ENCODE assay signal across 25 cellular contexts in the genomic region with DNA sequence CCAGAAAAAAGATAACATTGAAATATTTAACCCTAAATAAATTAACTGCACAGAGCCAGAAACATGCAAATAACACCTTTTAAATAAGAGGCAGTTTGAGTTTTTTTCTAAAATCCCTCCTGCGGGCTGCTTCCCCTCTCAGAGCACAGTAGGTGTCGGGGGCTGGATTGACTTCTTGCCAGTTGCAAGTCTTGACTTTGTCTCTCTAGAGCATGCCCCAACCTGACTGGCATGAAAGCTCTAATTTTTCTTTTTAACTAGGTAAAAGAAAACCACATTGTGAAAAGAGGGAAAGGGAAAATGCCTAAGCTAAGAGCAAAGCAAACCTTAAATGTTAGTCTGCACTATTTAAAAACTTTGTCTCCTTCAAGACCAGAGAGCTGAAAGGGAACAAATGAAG. TPM values are rescaled to one million over a fixed set of nuclear protein-coding genes. Genes with fewer than 3 reads are reported as not detected.
DNase-seq lines count a peak whose midpoint lies in the region; FAIRE-seq and TF ChIP-seq lines count a peak whose summit lies in the region.
"Had no signal": no experiment of that assay in that cellular context is flagged by ENCODE, and none has a peak within 500 bp of the region (broad histone marks: within the 10 kb centered on the region; RNA-seq: fewer than 3 reads in every experiment).

No MANE protein-coding gene starts in this region.

- WGBS in stomach, 5 donors, result 69 to 84% (median 76%) methylated on average over 2 of the region's 2 CpGs

- H4K20me1 ChIP-seq in keratinocyte (ENCODE audit: control insufficient read depth, extremely low read depth, insufficient read depth, low read length), result no peaks in the 10 kb centered on the region
- H4K20me1 ChIP-seq: BLaER1 treated with 17β-estradiol and CSF1 and Interleukin-3, amounts not matched to agents 10 nM and 100 nM had no signal

- H3K27ac Mint-ChIP-seq in chondrocyte (ENCODE audit: unreplicated experiment), result peak overlapping the region; percentile 49
- H3K27ac Mint-ChIP-seq: CD4-positive, alpha-beta memory T cell; IgD-negative memory B cell had no signal

- peak overlapping the region; percentile 98 for H2AFZ ChIP-seq in keratinocyte (ENCODE audit: control insufficient read depth, low read length)
- H2AFZ ChIP-seq: GM23248, PC-9 had no signal

- H3K4me1 Mint-ChIP-seq in chondrocyte (ENCODE audit: low read depth), result peaks cover 15% of the 10 kb centered on the region
- H3K4me1 Mint-ChIP-seq: CD4-positive, alpha-beta memory T cell had no signal

- TF ChIP-seq CTCF in chondrocyte (IDR thresholded peaks at IDR 0.05) (no peak), keratinocyte (optimal IDR thresholded peaks at IDR 0.05 in 1 of 3, IDR thresholded peaks at IDR 0.05 in 1 of 3, conservative IDR thresholded peaks at IDR 0.05 in 1 of 3; ENCODE audit: extremely low read depth in 1 of 3, insufficient read depth in 2 of 3, low read length in 3 of 3) (no peak), stomach (IDR thresholded peaks at IDR 0.05) (no peak)

- peaks cover 19% of the 10 kb centered on the region for H3K4me1 ChIP-seq in keratinocyte (ENCODE audit: control insufficient read depth, extremely low read depth, insufficient read depth, low read length)
- peaks cover 0 to 7% (median 2%) of the 10 kb centered on the region in 4 donors for H3K4me1 ChIP-seq in stomach
- H3K4me1 ChIP-seq: BLaER1 treated with 17β-estradiol and CSF1 and Interleukin-3, amounts not matched to agents 10 nM and 100 nM had no signal

- intact Hi-C loops in stomach (cut with DNase I; ENCODE audit: low total_unique reads), result no loop called here

- H3K36me3 ChIP-seq in keratinocyte (ENCODE audit: control insufficient read depth in 2 of 2, extremely low read depth in 1 of 2, insufficient read depth in 2 of 2, low read length in 2 of 2), result no peaks in the 10 kb centered on the region
- no peaks in the 10 kb centered on the region for H3K36me3 ChIP-seq in stomach
- H3K36me3 ChIP-seq: BLaER1 treated with 17β-estradiol and CSF1 and Interleukin-3, amounts not matched to agents 10 nM and 100 nM had no signal

- no peaks in the 10 kb centered on the region for H3K9me3 Mint-ChIP-seq in chondrocyte (ENCODE audit: low read depth)
- H3K9me3 Mint-ChIP-seq: H9 had no signal

- H3K79me2 ChIP-seq in keratinocyte (ENCODE audit: control insufficient read depth, insufficient read depth, low read length), result peaks cover 2% of the 10 kb centered on the region

- no peak for FAIRE-seq in keratinocyte (lab: Jason Lieb, UNC)
- FAIRE-seq: G401.6 had no signal

- TF ChIP-seq POLR2A in stomach (IDR thresholded peaks at IDR 0.05), result no peak

- DNase-seq in H4 (ENCODE audit: low spot score), result peak; percentile 1
- DNase-seq in NCI-H2171 treated with DMSO at 0.1 percent for 48 hours (lab: John Stamatoyannopoulos, UW), result peak; percentile 27
- no peak for DNase-seq in chondrocyte (ENCODE audit: low spot score)
- no peak for DNase-seq in keratinocyte (ENCODE audit: low read depth, low spot score)
- no peak for DNase-seq in stomach
- DNase-seq in stimulated activated naive CD4-positive, alpha-beta T cell (lab: John Stamatoyannopoulos, UW), result no peak
- no peak for DNase-seq in SKM-1 (lab: John Stamatoyannopoulos, UW; ENCODE audit: unreplicated experiment)
- DNase-seq: Caco-2; CD4-positive, alpha-beta memory T cell; GM23248; H9; NCI-H1092 treated with DMSO at 0.1 percent for 48 hours; NCI-H146; NCI-H1930; NCI-H2227 treated with DMSO at 0.1 percent for 48 hours; NCI-H526 treated with DMSO at 0.1 percent for 48 hours; PC-9; RPMI8226; SIG-M5; SW 1271 had no signal

- H3K9me3 ChIP-seq in keratinocyte (ENCODE audit: control insufficient read depth, low read depth, low read length) (no peaks in the 10 kb centered on the region), stomach (no peaks in the 10 kb centered on the region)
- H3K9me3 ChIP-seq: BLaER1 treated with 17β-estradiol and CSF1 and Interleukin-3, amounts not matched to agents 10 nM and 100 nM; Caco-2 had no signal

- H3K9me1 ChIP-seq in keratinocyte (ENCODE audit: control insufficient read depth, extremely low read depth, insufficient read depth, low read length), result no peaks in the 10 kb centered on the region

- H3K27me3 Mint-ChIP-seq in chondrocyte (ENCODE audit: low read depth), result no peaks in the 10 kb centered on the region

- no peaks in the 10 kb centered on the region for H3K27me3 ChIP-seq in keratinocyte (ENCODE audit: control insufficient read depth, extremely low read depth, insufficient read depth, low read length)
- H3K27me3 ChIP-seq in stomach, result peaks cover 0 to 16% (median 0%) of the 10 kb centered on the region in 3 donors
- H3K27me3 ChIP-seq: BLaER1 treated with 17β-estradiol and CSF1 and Interleukin-3, amounts not matched to agents 10 nM and 100 nM had no signal

- peak overlapping the region; percentile 70 for H3K4me2 ChIP-seq in keratinocyte (ENCODE audit: control insufficient read depth, extremely low read depth, insufficient read depth, low read depth, low read length)
- H3K4me2 ChIP-seq: BLaER1 treated with 17β-estradiol and CSF1 and Interleukin-3, amounts not matched to agents 10 nM and 100 nM; KMS-11; PC-9 had no signal

- dilution Hi-C loops in keratinocyte (cut with MboI; ENCODE audit: extremely low pct_ligation_motif_present, low sequenced_read_pairs), result no loop called here

- no peak overlapping the region for H3K4me3 Mint-ChIP-seq in chondrocyte (ENCODE audit: unreplicated experiment)
- H3K4me3 Mint-ChIP-seq: CD4-positive, alpha-beta memory T cell; H9 had no signal

- peak overlapping the region; percentile 53 for H3K9ac ChIP-seq in keratinocyte (ENCODE audit: control insufficient read depth, extremely low read depth, insufficient read depth, low read length)
- H3K9ac ChIP-seq: BLaER1 treated with 17β-estradiol and CSF1 and Interleukin-3, amounts not matched to agents 10 nM and 100 nM; GM23248; KMS-11 had no signal

- H3K36me3 Mint-ChIP-seq in chondrocyte (ENCODE audit: low read depth), result no peaks in the 10 kb centered on the region
- H3K36me3 Mint-ChIP-seq: CD4-positive, alpha-beta memory T cell had no signal

- no peak for TF ChIP-seq EP300 in stomach (IDR thresholded peaks at IDR 0.05)

- peak overlapping the region; percentile 45 for H3K27ac ChIP-seq in keratinocyte (ENCODE audit: control insufficient read depth, insufficient read depth, low read length)
- no peak overlapping the region for H3K27ac ChIP-seq in stomach
- H3K27ac ChIP-seq: BLaER1 treated with 17β-estradiol and CSF1 and Interleukin-3, amounts not matched to agents 10 nM and 100 nM; GM23248; KMS-11; PC-9; SK-N-MC had no signal

- H3K4me3 ChIP-seq in keratinocyte (ENCODE audit: control insufficient read depth in 2 of 3, extremely low read depth in 1 of 3, insufficient read depth in 2 of 3, low read depth in 1 of 3, low read length in 3 of 3), result peak overlapping the region in 2 of 3 experiments; percentile 41 to 57
- H3K4me3 ChIP-seq in stomach, result no peak overlapping the region
- H3K4me3 ChIP-seq: BLaER1 treated with 17β-estradiol and CSF1 and Interleukin-3, amounts not matched to agents 10 nM and 100 nM; GM23248; PC-9; SK-N-MC had no signal

RNA-seq across cellular contexts. Expression of gene DNAH5, which starts 46.4 kb away (rescaled TPM):
- 1.5 TPM in 2 replicates for total RNA-seq in H4 (2014; rRNA removed; shearing (Covaris generic))
- total RNA-seq in chondrocyte, result 0.46 to 0.77 TPM (median 0.50 TPM) in 3 replicates
- polyA plus RNA-seq in keratinocyte, result 0.49 to 0.73 TPM (median 0.67 TPM) in 3 replicates
- polyA plus RNA-seq in keratinocyte (2011; ENCODE audit: low read depth), result 0.12 TPM
- polyA plus RNA-seq in keratinocyte (2011; cell fraction: cytosol; rRNA removed), result 0.27 and 0.46 TPM in 2 replicates
- 0.80 and 0.88 TPM in 2 replicates for polyA plus RNA-seq in keratinocyte (2011; cell fraction: nucleus; rRNA removed)
- polyA plus RNA-seq in keratinocyte (2012; ENCODE audit: low replicate concordance), result 0.04 and 0.92 TPM in 2 replicates
- polyA minus RNA-seq in keratinocyte, result 0.07 to 1.9 TPM (median 0.99 TPM) in 3 replicates
- 0.38 TPM for polyA minus RNA-seq in keratinocyte (2011; cell fraction: cytosol; rRNA and poly(A)+ RNA removed)
- 1.5 and 2.9 TPM in 2 replicates for polyA minus RNA-seq in keratinocyte (2011; cell fraction: nucleus; rRNA and poly(A)+ RNA removed)
- total RNA-seq in stomach, result 10 to 100 TPM in 1 of 5 donors, 1 to 10 TPM in 3, not detected in 1; 1.1 to 12.5 (median 3.1) TPM
- polyA plus RNA-seq in stomach, result under 1 TPM; 0.50 to 0.61 (median 0.56) TPM
- total RNA-seq: CD4-positive, alpha-beta memory T cell had no signal
- polyA plus RNA-seq: CD4-positive, alpha-beta memory T cell; IgD-negative memory B cell had no signal

Comparison
In these comparisons a context has a peak if more than half of its experiments do, and no peak if none do; other contexts are left out.
1. DNase-seq: peak in H4 (single experiment) and NCI-H2171 treated with DMSO at 0.1 percent for 48 hours (single experiment); none in chondrocyte (single experiment), keratinocyte (single experiment), stomach (single experiment), stimulated activated naive CD4-positive, alpha-beta T cell (0 of 6) and SKM-1 (single experiment).
2. H3K4me3 ChIP-seq: peak in keratinocyte (2 of 3); none in stomach (0 of 4).